ENCODE assay signal across 1 cellular context in the genomic region with DNA sequence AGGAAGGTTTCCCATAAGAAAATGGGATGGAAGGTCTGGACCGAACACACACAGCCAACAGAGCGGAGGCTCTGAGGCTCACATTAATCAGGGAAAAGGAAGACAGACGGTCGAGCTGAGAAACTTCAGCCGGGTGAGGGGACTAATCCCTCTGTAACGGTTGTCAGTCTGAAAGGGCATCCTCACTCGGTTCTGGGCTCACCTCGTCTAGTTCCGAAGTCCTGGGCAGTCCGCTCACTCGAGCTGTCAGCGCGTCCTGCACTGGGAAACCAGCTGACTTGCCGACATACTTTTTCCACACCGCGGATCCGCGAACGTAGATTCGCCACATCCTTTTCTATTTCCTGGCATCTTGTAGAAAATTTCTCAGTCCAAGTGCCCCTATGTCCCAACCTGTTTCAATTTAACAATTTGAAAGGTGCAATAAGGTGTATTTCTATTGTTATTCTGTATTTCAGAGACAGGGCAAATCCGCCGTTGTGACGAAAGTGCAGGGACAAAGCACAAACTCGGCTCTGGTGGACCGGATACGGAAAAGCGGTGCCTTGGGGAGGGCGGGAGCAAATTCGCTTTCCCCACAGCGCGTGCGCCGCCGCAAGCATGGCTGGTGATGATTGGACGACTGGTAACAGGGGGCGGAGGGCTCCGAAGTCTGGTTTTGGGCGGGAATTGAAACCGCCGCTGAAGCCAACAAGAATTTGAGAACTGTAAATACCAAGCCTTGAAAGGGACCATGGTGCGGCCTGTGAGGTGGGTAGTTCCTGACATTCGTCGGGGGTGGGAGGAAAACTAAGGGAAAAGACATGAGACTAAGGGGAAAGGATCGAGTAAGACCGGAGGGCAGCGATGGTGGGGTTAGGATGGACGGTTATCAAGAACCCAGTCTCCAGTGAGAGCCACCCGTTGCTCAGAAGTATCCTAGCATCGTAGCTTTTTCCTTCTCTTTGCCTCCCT.
TF ChIP-seq lines count a peak whose summit lies in the region.

A gene with protein sequence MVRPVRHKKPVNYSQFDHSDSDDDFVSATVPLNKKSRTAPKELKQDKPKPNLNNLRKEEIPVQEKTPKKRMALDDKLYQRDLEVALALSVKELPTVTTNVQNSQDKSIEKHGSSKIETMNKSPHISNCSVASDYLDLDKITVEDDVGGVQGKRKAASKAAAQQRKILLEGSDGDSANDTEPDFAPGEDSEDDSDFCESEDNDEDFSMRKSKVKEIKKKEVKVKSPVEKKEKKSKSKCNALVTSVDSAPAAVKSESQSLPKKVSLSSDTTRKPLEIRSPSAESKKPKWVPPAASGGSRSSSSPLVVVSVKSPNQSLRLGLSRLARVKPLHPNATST (plus strand): TSS at position 684 of the 954 bp plus-strand sequence. CDS start 50 bp downstream, at position 734.

TF ChIP-seq in WTC11, 78 proteins besides CTCF, POLR2A, EP300 and RAD21 (continued from another document):
- TF ChIP-seq, protein P1, sequence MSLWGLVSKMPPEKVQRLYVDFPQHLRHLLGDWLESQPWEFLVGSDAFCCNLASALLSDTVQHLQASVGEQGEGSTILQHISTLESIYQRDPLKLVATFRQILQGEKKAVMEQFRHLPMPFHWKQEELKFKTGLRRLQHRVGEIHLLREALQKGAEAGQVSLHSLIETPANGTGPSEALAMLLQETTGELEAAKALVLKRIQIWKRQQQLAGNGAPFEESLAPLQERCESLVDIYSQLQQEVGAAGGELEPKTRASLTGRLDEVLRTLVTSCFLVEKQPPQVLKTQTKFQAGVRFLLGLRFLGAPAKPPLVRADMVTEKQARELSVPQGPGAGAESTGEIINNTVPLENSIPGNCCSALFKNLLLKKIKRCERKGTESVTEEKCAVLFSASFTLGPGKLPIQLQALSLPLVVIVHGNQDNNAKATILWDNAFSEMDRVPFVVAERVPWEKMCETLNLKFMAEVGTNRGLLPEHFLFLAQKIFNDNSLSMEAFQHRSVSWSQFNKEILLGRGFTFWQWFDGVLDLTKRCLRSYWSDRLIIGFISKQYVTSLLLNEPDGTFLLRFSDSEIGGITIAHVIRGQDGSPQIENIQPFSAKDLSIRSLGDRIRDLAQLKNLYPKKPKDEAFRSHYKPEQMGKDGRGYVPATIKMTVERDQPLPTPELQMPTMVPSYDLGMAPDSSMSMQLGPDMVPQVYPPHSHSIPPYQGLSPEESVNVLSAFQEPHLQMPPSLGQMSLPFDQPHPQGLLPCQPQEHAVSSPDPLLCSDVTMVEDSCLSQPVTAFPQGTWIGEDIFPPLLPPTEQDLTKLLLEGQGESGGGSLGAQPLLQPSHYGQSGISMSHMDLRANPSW (CRISPR knock-in tag; conservative IDR thresholded peaks at IDR 0.05; ENCODE audit: low read depth), result no peak
- TF ChIP-seq NR1H2 (CRISPR knock-in tag; IDR thresholded peaks at IDR 0.05) (no peak), ZNF396 (CRISPR knock-in tag; IDR thresholded peaks at IDR 0.05; ENCODE audit: borderline replicate concordance) (no peak), NFATC4 (CRISPR knock-in tag; IDR thresholded peaks at IDR 0.05) (no peak), ESRRA (CRISPR knock-in tag; IDR thresholded peaks at IDR 0.05; ENCODE audit: borderline replicate concordance) (0 out of 2 replicates have a peak, but pooled peaks have one; percentile 29), GABPB1 (CRISPR knock-in tag; IDR thresholded peaks at IDR 0.05) (peak; percentile 45), ZNF232 (CRISPR knock-in tag; IDR thresholded peaks at IDR 0.05) (peak; percentile 74; the same call in 1 of the 2 replicates)
- TF ChIP-seq, protein P2, sequence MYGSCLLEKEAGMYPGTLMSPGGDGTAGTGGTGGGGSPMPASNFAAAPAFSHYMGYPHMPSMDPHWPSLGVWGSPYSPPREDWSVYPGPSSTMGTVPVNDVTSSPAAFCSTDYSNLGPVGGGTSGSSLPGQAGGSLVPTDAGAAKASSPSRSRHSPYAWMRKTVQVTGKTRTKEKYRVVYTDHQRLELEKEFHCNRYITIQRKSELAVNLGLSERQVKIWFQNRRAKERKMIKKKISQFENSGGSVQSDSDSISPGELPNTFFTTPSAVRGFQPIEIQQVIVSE (CRISPR knock-in tag; IDR thresholded peaks at IDR 0.05; ENCODE audit: borderline replicate concordance), result no peak
- TF ChIP-seq, protein P3, sequence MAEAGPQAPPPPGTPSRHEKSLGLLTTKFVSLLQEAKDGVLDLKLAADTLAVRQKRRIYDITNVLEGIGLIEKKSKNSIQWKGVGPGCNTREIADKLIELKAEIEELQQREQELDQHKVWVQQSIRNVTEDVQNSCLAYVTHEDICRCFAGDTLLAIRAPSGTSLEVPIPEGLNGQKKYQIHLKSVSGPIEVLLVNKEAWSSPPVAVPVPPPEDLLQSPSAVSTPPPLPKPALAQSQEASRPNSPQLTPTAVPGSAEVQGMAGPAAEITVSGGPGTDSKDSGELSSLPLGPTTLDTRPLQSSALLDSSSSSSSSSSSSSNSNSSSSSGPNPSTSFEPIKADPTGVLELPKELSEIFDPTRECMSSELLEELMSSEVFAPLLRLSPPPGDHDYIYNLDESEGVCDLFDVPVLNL (CRISPR knock-in tag; IDR thresholded peaks at IDR 0.05; ENCODE audit: borderline replicate concordance, low read depth), result 0 out of 2 replicates have a peak, but pooled peaks have one; percentile 62
- TF ChIP-seq, protein P4, sequence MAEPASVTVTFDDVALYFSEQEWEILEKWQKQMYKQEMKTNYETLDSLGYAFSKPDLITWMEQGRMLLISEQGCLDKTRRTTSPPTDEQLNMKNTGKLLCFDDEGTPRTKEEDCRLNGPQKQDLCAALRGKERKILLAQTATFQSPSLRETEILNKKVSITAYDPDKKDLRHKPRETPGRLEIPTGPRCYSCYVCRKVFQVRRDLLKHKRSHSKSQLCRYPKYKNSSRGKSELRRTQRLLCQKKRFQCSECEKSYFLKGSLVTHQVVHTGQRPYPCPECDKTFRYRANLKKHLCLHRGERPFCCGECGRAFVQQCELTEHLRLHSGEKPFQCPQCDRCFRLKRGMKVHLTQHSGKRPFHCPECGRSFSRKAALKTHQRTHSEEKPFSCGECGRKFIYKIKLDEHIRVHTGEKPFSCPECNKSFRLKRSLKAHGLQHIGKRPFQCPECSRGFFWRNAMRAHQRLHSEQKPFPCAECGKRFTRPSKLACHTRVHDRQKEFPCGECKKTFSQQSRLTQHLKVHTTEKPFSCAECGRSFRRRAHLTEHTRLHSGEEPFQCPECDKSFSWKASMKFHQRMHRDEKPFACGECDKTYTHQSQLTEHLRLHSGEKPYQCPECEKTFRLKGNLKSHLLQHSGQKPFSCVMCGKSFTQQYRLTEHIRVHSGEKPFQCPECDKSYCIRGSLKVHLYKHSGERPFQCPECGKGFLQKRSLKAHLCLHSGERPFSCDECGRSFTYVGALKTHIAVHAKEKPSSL (CRISPR knock-in tag; conservative IDR thresholded peaks at IDR 0.05), result no peak
